ENCODE assay signal across 1 cellular context in genomic region chr17:10380631-10381408, GRCh38.
TF ChIP-seq lines count a peak whose summit lies in the region.

No MANE protein-coding gene starts in this region.

TF ChIP-seq in IMR-90, 13 proteins besides CTCF, POLR2A, EP300 and RAD21:
- TF ChIP-seq MXI1 (IDR thresholded peaks at IDR 0.05; ENCODE audit: borderline replicate concordance, low read depth, low read length): no peak
- TF ChIP-seq MAFK (IDR thresholded peaks at IDR 0.05; ENCODE audit: low read depth, low read length): no peak
- TF ChIP-seq SMC3 (IDR thresholded peaks at IDR 0.05; ENCODE audit: low read depth, low read length): no peak
- no peak for TF ChIP-seq MAZ (IDR thresholded peaks at IDR 0.05; ENCODE audit: borderline replicate concordance, low read depth, low read length)
- TF ChIP-seq CHD1 (IDR thresholded peaks at IDR 0.05; ENCODE audit: low read depth, low read length): no peak
